6 cellular contexts compared by ENCODE assay signal in genomic region chrX:49185062-49185394, GRCh38. TPM values are rescaled to one million over a fixed set of nuclear protein-coding genes. Genes with fewer than 3 reads are reported as not detected.
DNase-seq lines count a peak whose midpoint lies in the region; ATAC-seq and TF ChIP-seq lines count a peak whose summit lies in the region.

No MANE protein-coding gene starts in this region.

- H3K36me3 Mint-ChIP-seq in endodermal cell (ENCODE audit: low read depth), result peaks cover 20% of the 10 kb centered on the region
- H3K36me3 Mint-ChIP-seq in stimulated activated naive CD8-positive, alpha-beta T cell treated with anti-CD3 and anti-CD28 coated beads, Interleukin-15, Interleukin-2, amounts not matched to agents 100 ng/mL and 50 ng/mL, for 24 hours (ENCODE audit: low read depth), result peaks cover 16% of the 10 kb centered on the region

- H3K4me3 Mint-ChIP-seq in endodermal cell, result peak overlapping the region; percentile 58
- peak overlapping the region; percentile 85 for H3K4me3 Mint-ChIP-seq in stimulated activated naive CD8-positive, alpha-beta T cell treated with anti-CD3 and anti-CD28 coated beads, Interleukin-15, Interleukin-2, amounts not matched to agents 100 ng/mL and 50 ng/mL, for 24 hours

- H3K9ac ChIP-seq in endodermal cell (ENCODE audit: extremely low read depth, low read length, poor library complexity, severe bottlenecking), result no peak overlapping the region

- ATAC-seq in HG03095 (IDR thresholded peaks at IDR 0.05; ENCODE audit: unreplicated experiment) (no peak), GM21825 (IDR thresholded peaks at IDR 0.05; ENCODE audit: unreplicated experiment) (no peak)

- DNase-seq in NCI-H345 (lab: John Stamatoyannopoulos, UW), result peak; percentile 49
- DNase-seq in NCI-H345 treated with DMSO at 0.1 percent for 48 hours (lab: John Stamatoyannopoulos, UW; ENCODE audit: unreplicated experiment), result no peak
- DNase-seq in endodermal cell, result no peak

- H3K9me3 Mint-ChIP-seq in endodermal cell, result peaks cover 71% of the 10 kb centered on the region
- H3K9me3 Mint-ChIP-seq in stimulated activated naive CD8-positive, alpha-beta T cell treated with anti-CD3 and anti-CD28 coated beads, Interleukin-15, Interleukin-2, amounts not matched to agents 100 ng/mL and 50 ng/mL, for 24 hours, result no peaks in the 10 kb centered on the region

- no peak overlapping the region for H3K27ac ChIP-seq in endodermal cell (ENCODE audit: low read depth, low read length)

- H3K27me3 Mint-ChIP-seq in endodermal cell (ENCODE audit: insufficient read depth), result no peaks in the 10 kb centered on the region
- no peaks in the 10 kb centered on the region for H3K27me3 Mint-ChIP-seq in stimulated activated naive CD8-positive, alpha-beta T cell treated with anti-CD3 and anti-CD28 coated beads, Interleukin-15, Interleukin-2, amounts not matched to agents 100 ng/mL and 50 ng/mL, for 24 hours

- H3K4me3 ChIP-seq in endodermal cell (ENCODE audit: low read length), result peak overlapping the region; percentile 78

- H3K4me1 Mint-ChIP-seq in endodermal cell, result no peaks in the 10 kb centered on the region
- peaks cover 18% of the 10 kb centered on the region for H3K4me1 Mint-ChIP-seq in stimulated activated naive CD8-positive, alpha-beta T cell treated with anti-CD3 and anti-CD28 coated beads, Interleukin-15, Interleukin-2, amounts not matched to agents 100 ng/mL and 50 ng/mL, for 24 hours (ENCODE audit: low read depth)

- no peaks in the 10 kb centered on the region for H3K9me3 ChIP-seq in endodermal cell (ENCODE audit: control insufficient read depth, low read length)

- TF ChIP-seq CTCF in endodermal cell (conservative IDR thresholded peaks at IDR 0.05), result no peak

- H3K27ac Mint-ChIP-seq in endodermal cell, result peak overlapping the region; percentile 83
- H3K27ac Mint-ChIP-seq in stimulated activated naive CD8-positive, alpha-beta T cell treated with anti-CD3 and anti-CD28 coated beads, Interleukin-15, Interleukin-2, amounts not matched to agents 100 ng/mL and 50 ng/mL, for 24 hours, result peak overlapping the region; percentile 82

- H3K36me3 ChIP-seq in endodermal cell (ENCODE audit: control insufficient read depth, insufficient read depth, low read length), result peaks cover 7% of the 10 kb centered on the region

- H3K4me1 ChIP-seq in endodermal cell (ENCODE audit: control insufficient read depth, insufficient read depth, low read length), result no peaks in the 10 kb centered on the region

- H3K27me3 ChIP-seq in endodermal cell (ENCODE audit: control insufficient read depth, insufficient read depth, low read length, poor library complexity, severe bottlenecking), result no peaks in the 10 kb centered on the region

- 33% methylated on average over 8 of the region's 8 CpGs; no CpG with 5 or more reads in 1 of the 2 experiments for WGBS in endodermal cell (ENCODE audit: insufficient coverage in 1 of 2, insufficient read length in 1 of 2), 2 experiments

RNA-seq across cellular contexts. Expression of gene PRICKLE3, which starts 1.1 kb away (rescaled TPM):
- 10 to 100 TPM; 10.7 to 12.0 TPM for total RNA-seq in endodermal cell
- 5.5 TPM for polyA plus RNA-seq in endodermal cell (2013, experiment 1 of 2)
- polyA plus RNA-seq in endodermal cell (2013, experiment 2 of 2), result 5.5 TPM

RNA-seq across cellular contexts. Expression of gene PLP2, which starts 13.3 kb away (rescaled TPM):
- 1 to 10 TPM; 1.9 to 2.0 TPM for total RNA-seq in endodermal cell
- polyA plus RNA-seq in endodermal cell (2013, experiment 1 of 2), result 3.4 TPM
- polyA plus RNA-seq in endodermal cell (2013, experiment 2 of 2), result 2.3 TPM

RNA-seq across cellular contexts. Expression of gene SYP, which starts 15.0 kb away (rescaled TPM):
- under 1 TPM; 0.48 to 0.51 TPM for total RNA-seq in endodermal cell
- 7.7 TPM for polyA plus RNA-seq in endodermal cell (2013, experiment 1 of 2)
- polyA plus RNA-seq in endodermal cell (2013, experiment 2 of 2), result 5.4 TPM

RNA-seq across cellular contexts. Expression of gene MAGIX, which starts 22.5 kb away (rescaled TPM):
- total RNA-seq in endodermal cell, result 1 to 10 TPM; 1.2 to 1.3 TPM
- 0.46 TPM for polyA plus RNA-seq in endodermal cell (2013, experiment 1 of 2)
- 0.70 TPM for polyA plus RNA-seq in endodermal cell (2013, experiment 2 of 2)

RNA-seq across cellular contexts. Expression of gene CACNA1F, which starts 48.1 kb away (rescaled TPM):
- total RNA-seq in endodermal cell, result under 1 TPM; 0.42 to 0.70 TPM
- polyA plus RNA-seq in endodermal cell (2013, experiment 1 of 2), result 0.43 TPM
- 0.46 TPM for polyA plus RNA-seq in endodermal cell (2013, experiment 2 of 2)
